8 cellular contexts compared by ENCODE assay signal in genomic region chr15:85494035-85494793, GRCh38.
DNase-seq lines count a peak whose midpoint lies in the region; ATAC-seq and TF ChIP-seq lines count a peak whose summit lies in the region.

No MANE protein-coding gene starts in this region.

- WGBS in esophagus muscularis mucosa, result 66% methylated on average over 5 of the region's 5 CpGs
- 31 to 40% methylated on average over 5 of the region's 5 CpGs for WGBS in lower leg skin, 2 donors

- peak overlapping the region; percentile 48 to 68 (median 64) for H3K27ac ChIP-seq in esophagus muscularis mucosa (replicated peaks in 1 of 4)

- ATAC-seq in omental fat pad (ENCODE audit: low FRiP score) (peak; percentile 74), HG03439 (IDR thresholded peaks at IDR 0.05; ENCODE audit: unreplicated experiment) (no peak), HG02759 (IDR thresholded peaks at IDR 0.05; ENCODE audit: unreplicated experiment) (no peak)

- TF ChIP-seq POLR2A in esophagus muscularis mucosa (IDR thresholded peaks at IDR 0.05; ENCODE audit: low read depth) (no peak), lower leg skin (IDR thresholded peaks at IDR 0.05) (no peak)

- H3K4me3 ChIP-seq in esophagus muscularis mucosa (no peak overlapping the region), lower leg skin (ENCODE audit: low read depth, poor library complexity, severe bottlenecking) (no peak overlapping the region)

- intact Hi-C loops in esophagus muscularis mucosa (cut with DNase I), result no loop called here
- intact Hi-C loops in lower leg skin (cut with DNase I; ENCODE audit: low total_unique reads), result no loop called here

- no peaks in the 10 kb centered on the region for H3K36me3 ChIP-seq in esophagus muscularis mucosa

- peaks cover 51 to 85% (median 74%) of the 10 kb centered on the region in 4 donors for H3K4me1 ChIP-seq in esophagus muscularis mucosa

- DNase-seq in DMS53 (lab: John Stamatoyannopoulos, UW), result peak; percentile 95
- peak; percentile 71 for DNase-seq in NCI-H69 (lab: John Stamatoyannopoulos, UW)
- DNase-seq in esophagus muscularis mucosa (ENCODE audit: extremely low spot score), result no peak
- no peak for DNase-seq in omental fat pad (ENCODE audit: low spot score)
- DNase-seq in lower leg skin (ENCODE audit: low spot score in 2 of 2), result no peak
- DNase-seq in NCI-H2196 (lab: John Stamatoyannopoulos, UW; ENCODE audit: unreplicated experiment), result no peak

- H3K27me3 ChIP-seq in esophagus muscularis mucosa, result no peaks in the 10 kb centered on the region

- no peaks in the 10 kb centered on the region for H3K9me3 ChIP-seq in esophagus muscularis mucosa

- TF ChIP-seq EP300 in esophagus muscularis mucosa (IDR thresholded peaks at IDR 0.05), result no peak

- no peak for TF ChIP-seq CTCF in esophagus muscularis mucosa (IDR thresholded peaks at IDR 0.05)
- TF ChIP-seq CTCF in omental fat pad (IDR thresholded peaks at IDR 0.05), result no peak
- TF ChIP-seq CTCF in lower leg skin (IDR thresholded peaks at IDR 0.05), result no peak

Comparison
In these comparisons a context has a peak if more than half of its experiments do, and no peak if none do; other contexts are left out.
1. DNase-seq: peak in DMS53 (single experiment) and NCI-H69 (single experiment); none in esophagus muscularis mucosa (single experiment), omental fat pad (single experiment), lower leg skin (0 of 2) and NCI-H2196 (single experiment).